Comparison of ENCODE assay signal across 13 cellular contexts in genomic region chr6:6766230-6766905, GRCh38.
"Had no signal": no experiment of that assay in that cellular context is flagged by ENCODE, and none has a peak within 500 bp of the region (broad histone marks: within the 10 kb centered on the region; RNA-seq: fewer than 3 reads in every experiment).

No MANE protein-coding gene starts in this region.

- H2AFZ ChIP-seq: hepatocyte had no signal

- H3K36me3 ChIP-seq: adrenal gland, cardiac muscle cell, tibial artery, uterus had no signal

- DNase-seq: activated CD4-positive, alpha-beta memory T cell treated with anti-CD3 and anti-CD28 coated beads, Interleukin-2, amount 10 ng/mL, durations not matched to agents 7 days and 5 days; activated CD4-positive, alpha-beta T cell treated with anti-CD3 and anti-CD28 coated beads for 36 hours; activated T-cell treated with anti-CD3 and anti-CD28 coated beads, Interleukin-2, amount 50 U/mL, for 24 hours; adrenal gland; erythroblast; islet precursor cell; left ventricle myocardium superior; stimulated activated CD4-positive, alpha-beta T cell treated with anti-CD3 and anti-CD28 coated beads, Interleukin-2, amount 100 ng/mL, for 48 hours; stimulated activated naive B cell treated with anti-CD40 and anti-IgM and Interleukin-4, amounts not matched to agents 10 μg/mL and 1 μg/mL and 100 μg/mL, for 72 hours; tibial artery; uterus had no signal

- H3K27ac ChIP-seq: cardiac muscle cell, hepatocyte, tibial artery, uterus had no signal

- H3K27me3 ChIP-seq: adrenal gland, cardiac muscle cell, hepatocyte, tibial artery, uterus had no signal

- ATAC-seq: activated CD4-positive, alpha-beta T cell treated with anti-CD3 and anti-CD28 coated beads for 36 hours; stimulated activated naive B cell treated with anti-CD40 and anti-IgM and Interleukin-4, amounts not matched to agents 10 μg/mL and 1 μg/mL and 100 μg/mL, for 72 hours had no signal

- H3K4me2 ChIP-seq: hepatocyte had no signal

- H3K9me3 ChIP-seq: adrenal gland, tibial artery, uterus had no signal

- H3K4me3 ChIP-seq: adrenal gland, cardiac muscle cell, hepatocyte, tibial artery, uterus had no signal

- H3K79me2 ChIP-seq: hepatocyte had no signal

- H3K4me1 ChIP-seq: tibial artery, uterus had no signal
